ENCODE assay signal across 14 cellular contexts in genomic region chr17:33664116-33664840, GRCh38.
DNase-seq lines count a peak whose midpoint lies in the region; ATAC-seq and TF ChIP-seq lines count a peak whose summit lies in the region.
"Had no signal": no experiment of that assay in that cellular context is flagged by ENCODE, and none has a peak within 500 bp of the region (broad histone marks: within the 10 kb centered on the region; RNA-seq: fewer than 3 reads in every experiment).

No MANE protein-coding gene starts in this region.

- CTCF ChIA-PET in CD8-positive, alpha-beta T cell (lab: Charles Lee) = interaction anchor here (0.7 kb wide), 1 partner anchor 297 kb away, joined by 3 read pairs; no protein-coding TSS in a partner anchor

- intact Hi-C loops in CD8-positive, alpha-beta T cell (cut with DNase I, micrococcal nuclease) = no loop called here

- H3K4me1 ChIP-seq in CD8-positive, alpha-beta T cell (ENCODE audit: insufficient read depth, low read length) = peaks cover 7% of the 10 kb centered on the region
- H3K4me1 ChIP-seq: Caco-2, HAP-1 had no signal

- no peaks in the 10 kb centered on the region for H3K9me3 ChIP-seq in WERI-Rb-1 (ENCODE audit: severe bottlenecking)
- no peaks in the 10 kb centered on the region for H3K9me3 ChIP-seq in CD8-positive, alpha-beta T cell (ENCODE audit: low read length)
- H3K9me3 ChIP-seq: Caco-2, HAP-1 had no signal

- H3K27ac Mint-ChIP-seq in CD8-positive, alpha-beta T cell = no peak overlapping the region
- H3K27ac Mint-ChIP-seq: HFFc6 had no signal

- no peak overlapping the region for H3K4me3 Mint-ChIP-seq in CD8-positive, alpha-beta T cell
- H3K4me3 Mint-ChIP-seq: CD4-positive, alpha-beta memory T cell; HFFc6 had no signal

- H3K27me3 ChIP-seq in WERI-Rb-1 (ENCODE audit: insufficient read depth, low read depth, severe bottlenecking) = peaks cover 73% of the 10 kb centered on the region
- H3K27me3 ChIP-seq in CD8-positive, alpha-beta T cell (ENCODE audit: insufficient read depth, low read length) = no peaks in the 10 kb centered on the region

- H3K4me3 ChIP-seq in GM12865 (ENCODE audit: low read depth, low read length) (no peak overlapping the region), WERI-Rb-1 (ENCODE audit: low read depth, low read length) (no peak overlapping the region)
- no peak overlapping the region for H3K4me3 ChIP-seq in CD8-positive, alpha-beta T cell (ENCODE audit: low read depth, low read length)
- H3K4me3 ChIP-seq: HAP-1 had no signal

- no peaks in the 10 kb centered on the region for H3K36me3 Mint-ChIP-seq in CD8-positive, alpha-beta T cell
- H3K36me3 Mint-ChIP-seq: CD4-positive, alpha-beta memory T cell had no signal

- H3K27me3 Mint-ChIP-seq in CD8-positive, alpha-beta T cell (ENCODE audit: low read depth) = peaks cover 3% of the 10 kb centered on the region

- POLR2A ChIA-PET in CD8-positive, alpha-beta T cell (lab: Charles Lee) = no interaction called here

- no peaks in the 10 kb centered on the region for H3K36me3 ChIP-seq in WERI-Rb-1
- no peaks in the 10 kb centered on the region for H3K36me3 ChIP-seq in CD8-positive, alpha-beta T cell (ENCODE audit: insufficient read depth, low read length)
- H3K36me3 ChIP-seq: HAP-1 had no signal

- TF ChIP-seq CTCF in GM12865 (IDR thresholded peaks at IDR 0.05; ENCODE audit: insufficient read depth, low read depth, low read length, missing control alignments) (no peak), WERI-Rb-1 (IDR thresholded peaks at IDR 0.05; ENCODE audit: low read depth, low read length) (no peak)
- TF ChIP-seq CTCF in CD8-positive, alpha-beta T cell (IDR thresholded peaks at IDR 0.05) = no peak

- DNase-seq in GM12865 (ENCODE audit: low read depth) (peak; percentile 62), cerebellar cortex (ENCODE audit: low spot score) (peak; percentile 58), islet precursor cell (peak; percentile 77), WERI-Rb-1 (no peak), NCI-H1092 (lab: John Stamatoyannopoulos, UW) (no peak)
- no peak for DNase-seq in CD8-positive, alpha-beta T cell
- DNase-seq: Caco-2; CD4-positive, alpha-beta memory T cell; DMS153; DND-41; GDM1; GOT3; HFFc6 had no signal

- H3K9me3 Mint-ChIP-seq in CD8-positive, alpha-beta T cell = no peaks in the 10 kb centered on the region

- no peak overlapping the region for H3K27ac ChIP-seq in WERI-Rb-1
- no peak overlapping the region for H3K27ac ChIP-seq in CD8-positive, alpha-beta T cell (ENCODE audit: low read depth, low read length)

- no peak for ATAC-seq in CD8-positive, alpha-beta T cell

- H3K4me1 Mint-ChIP-seq in CD8-positive, alpha-beta T cell (ENCODE audit: low read depth) = peaks cover 9% of the 10 kb centered on the region

Comparison
In these comparisons a context has a peak if more than half of its experiments do, and no peak if none do; other contexts are left out.
1. DNase-seq: peak in GM12865 (single experiment), cerebellar cortex (single experiment) and islet precursor cell (single experiment); none in WERI-Rb-1 (single experiment), NCI-H1092 (single experiment) and CD8-positive, alpha-beta T cell (0 of 7).